ENCODE assay signal across 9 cellular contexts in the genomic region with DNA sequence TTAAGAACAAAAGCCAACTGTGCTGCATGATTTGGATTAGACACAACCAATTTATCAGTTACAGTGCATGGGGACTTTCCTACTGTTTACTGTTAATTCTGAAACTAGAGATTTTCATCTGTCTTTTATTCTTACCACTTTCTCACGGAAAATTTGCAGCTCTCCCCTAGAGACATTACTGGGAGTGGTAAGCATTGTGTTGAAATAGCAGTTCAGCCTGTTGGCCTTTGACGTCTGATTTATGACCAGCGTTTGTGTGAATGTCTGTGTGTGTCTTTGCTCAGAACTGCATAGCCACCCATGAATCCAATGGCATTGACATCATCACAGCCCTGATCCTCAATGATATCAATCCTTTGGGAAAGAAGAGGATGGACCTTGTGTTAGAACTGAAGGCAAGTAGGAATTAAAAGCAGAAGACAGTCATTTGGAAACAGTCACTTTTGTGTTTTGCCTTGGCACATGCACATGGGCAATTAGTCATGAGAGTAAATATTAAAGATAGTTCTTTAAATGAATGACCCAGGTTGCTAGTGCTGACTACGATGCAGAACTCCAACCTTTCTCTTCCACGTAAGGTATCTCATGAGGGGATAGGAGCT.
DNase-seq lines count a peak whose midpoint lies in the region; ATAC-seq and TF ChIP-seq lines count a peak whose summit lies in the region.
"Had no signal": no experiment of that assay in that cellular context is flagged by ENCODE, and none has a peak within 500 bp of the region (broad histone marks: within the 10 kb centered on the region; RNA-seq: fewer than 3 reads in every experiment).

No MANE protein-coding gene starts in this region.

- H3K4me1 ChIP-seq in OCI-LY1 (ENCODE audit: insufficient read depth, low read length, severe bottlenecking) (peaks cover 11% of the 10 kb centered on the region), endodermal cell (ENCODE audit: control insufficient read depth, insufficient read depth, low read length) (no peaks in the 10 kb centered on the region)

- no peaks in the 10 kb centered on the region for H3K27me3 Mint-ChIP-seq in endodermal cell (ENCODE audit: insufficient read depth)

- H3K27ac Mint-ChIP-seq in endodermal cell: no peak overlapping the region

- no peaks in the 10 kb centered on the region for H4K20me1 ChIP-seq in OCI-LY1 (ENCODE audit: insufficient read depth, low read length)

- H3K9me3 ChIP-seq in OCI-LY1 (ENCODE audit: low read length): no peaks in the 10 kb centered on the region
- no peaks in the 10 kb centered on the region for H3K9me3 ChIP-seq in endodermal cell (ENCODE audit: control insufficient read depth, low read length)

- H3K4me1 Mint-ChIP-seq in endodermal cell: no peaks in the 10 kb centered on the region

- H3K4me3 ChIP-seq in OCI-LY1 (ENCODE audit: low read depth, low read length, poor library complexity, severe bottlenecking) (no peak overlapping the region), endodermal cell (ENCODE audit: low read length) (no peak overlapping the region)

- TF ChIP-seq CTCF in OCI-LY1 (IDR thresholded peaks at IDR 0.05; ENCODE audit: low read length) (no peak), endodermal cell (conservative IDR thresholded peaks at IDR 0.05) (no peak)

- H3K36me3 ChIP-seq in OCI-LY1 (ENCODE audit: insufficient read depth, low read length) (no peaks in the 10 kb centered on the region), endodermal cell (ENCODE audit: control insufficient read depth, insufficient read depth, low read length) (no peaks in the 10 kb centered on the region)

- intact Hi-C loops in left cardiac atrium (cut with DNase I): no loop called here

- no peaks in the 10 kb centered on the region for H3K9me2 ChIP-seq in OCI-LY1 (ENCODE audit: low read depth, low read length)

- no peaks in the 10 kb centered on the region for H3K79me2 ChIP-seq in OCI-LY1 (ENCODE audit: insufficient read depth, low read length)

- H3K36me3 Mint-ChIP-seq in endodermal cell (ENCODE audit: low read depth): no peaks in the 10 kb centered on the region

- 86 to 90% methylated on average over 1 to 5 of the region's 5 CpGs for WGBS in endodermal cell (ENCODE audit: insufficient coverage in 1 of 2, insufficient read length in 1 of 2), 2 experiments

- no peaks in the 10 kb centered on the region for H3F3A ChIP-seq in OCI-LY1 (ENCODE audit: insufficient read depth, low read length)

- H3K9ac ChIP-seq in OCI-LY1 (ENCODE audit: low read length): no peak overlapping the region
- no peak overlapping the region for H3K9ac ChIP-seq in endodermal cell (ENCODE audit: extremely low read depth, low read length, poor library complexity, severe bottlenecking)

- ATAC-seq in GM18861 (IDR thresholded peaks at IDR 0.05; ENCODE audit: unreplicated experiment) (peak; percentile 90), HG02571 (IDR thresholded peaks at IDR 0.05; ENCODE audit: unreplicated experiment) (peak; percentile 74), left cardiac atrium (peak; percentile 42 to 51)
- ATAC-seq: Panc1 had no signal

- no peak overlapping the region for H3K4me3 Mint-ChIP-seq in endodermal cell

- no peaks in the 10 kb centered on the region for H3K9me3 Mint-ChIP-seq in endodermal cell

- H3K27me3 ChIP-seq in OCI-LY1 (ENCODE audit: insufficient read depth, low read length) (no peaks in the 10 kb centered on the region), endodermal cell (ENCODE audit: control insufficient read depth, insufficient read depth, low read length, poor library complexity, severe bottlenecking) (no peaks in the 10 kb centered on the region)

- H3K27ac ChIP-seq in OCI-LY1 (ENCODE audit: low read depth, low read length, poor library complexity, severe bottlenecking) (peak overlapping the region; percentile 43), endodermal cell (ENCODE audit: low read depth, low read length) (no peak overlapping the region)

- no peak overlapping the region for H3K4me2 ChIP-seq in OCI-LY1 (ENCODE audit: low read length)

- H2AFZ ChIP-seq in OCI-LY1 (ENCODE audit: low read length): no peak overlapping the region

- DNase-seq in left cardiac atrium (no peak), NCI-H128 (lab: John Stamatoyannopoulos, UW; ENCODE audit: unreplicated experiment) (no peak), HT-29 (ENCODE audit: low spot score) (no peak), NCI-H510A treated with DMSO at 0.1 percent for 48 hours (lab: John Stamatoyannopoulos, UW) (no peak), endodermal cell (no peak)
